In genomic region chr10:99781734-99782429, GRCh38 we compare ENCODE assay signal across 16 cellular contexts.
"Had no signal": no experiment of that assay in that cellular context is flagged by ENCODE, and none has a peak within 500 bp of the region (broad histone marks: within the 10 kb centered on the region; RNA-seq: fewer than 3 reads in every experiment).

No MANE protein-coding gene starts in this region.

- H3K9me3 Mint-ChIP-seq: activated naive CD8-positive, alpha-beta T cell treated with anti-CD3 and anti-CD28 coated beads for 36 hours; activated T-helper 1 cell treated with anti-CD3 and anti-CD28 coated beads, Interleukin-12 subunit alpha, Interleukin-12 subunit beta, Interleukin-2, Interleukin-4 antibody, amounts not matched to agents 30 ng/mL and 10 ng/mL and 1 ng/mL, durations not matched to agents 14 hours and 24 hours and 36 hours; effector memory CD8-positive, alpha-beta T cell had no signal

- H3K9me3 ChIP-seq: mucosa of descending colon, neutrophil had no signal

- H3K4me3 Mint-ChIP-seq: activated B cell treated with CpG ODN at 0.5 μM for 24 hours; activated naive CD8-positive, alpha-beta T cell treated with anti-CD3 and anti-CD28 coated beads for 36 hours; activated T-helper 1 cell treated with anti-CD3 and anti-CD28 coated beads, Interleukin-12 subunit alpha, Interleukin-12 subunit beta, Interleukin-2, Interleukin-4 antibody, amounts not matched to agents 30 ng/mL and 10 ng/mL and 1 ng/mL, durations not matched to agents 14 hours and 24 hours and 36 hours; effector memory CD8-positive, alpha-beta T cell; naive thymus-derived CD4-positive, alpha-beta T cell had no signal

- H2AFZ ChIP-seq: parathyroid adenoma had no signal

- H3K36me3 ChIP-seq: neutrophil had no signal

- H3K4me3 ChIP-seq: mucosa of descending colon, tibial nerve had no signal

- H3K27me3 ChIP-seq: neutrophil, tibial nerve had no signal

- H3K27ac Mint-ChIP-seq: activated B cell treated with CpG ODN at 0.5 μM for 24 hours; activated naive CD8-positive, alpha-beta T cell treated with anti-CD3 and anti-CD28 coated beads for 36 hours; activated T-helper 1 cell treated with anti-CD3 and anti-CD28 coated beads, Interleukin-12 subunit alpha, Interleukin-12 subunit beta, Interleukin-2, Interleukin-4 antibody, amounts not matched to agents 30 ng/mL and 10 ng/mL and 1 ng/mL, durations not matched to agents 14 hours and 24 hours and 36 hours; effector memory CD8-positive, alpha-beta T cell had no signal

- ATAC-seq: effector memory CD8-positive, alpha-beta T cell; naive thymus-derived CD4-positive, alpha-beta T cell had no signal

- H3K27me3 Mint-ChIP-seq: activated B cell treated with CpG ODN at 0.5 μM for 24 hours; activated naive CD8-positive, alpha-beta T cell treated with anti-CD3 and anti-CD28 coated beads for 36 hours had no signal

- DNase-seq: activated B cell treated with CpG ODN at 0.5 μM for 24 hours; activated CD4-positive, alpha-beta T cell treated with anti-CD3 and anti-CD28 coated beads for 48 hours; activated naive CD8-positive, alpha-beta T cell treated with anti-CD3 and anti-CD28 coated beads for 36 hours; aorta; effector memory CD8-positive, alpha-beta T cell; erythroblast; islet precursor cell; mucosa of descending colon; naive thymus-derived CD4-positive, alpha-beta T cell; stimulated activated CD4-positive, alpha-beta T cell treated with anti-CD3 and anti-CD28 coated beads, Interleukin-4, amount 100 ng/mL, for 1 hour; stimulated activated naive CD4-positive, alpha-beta T cell; T-helper 2 cell had no signal

- H3K79me2 ChIP-seq: parathyroid adenoma had no signal

- H3K4me1 ChIP-seq: parathyroid adenoma had no signal

- H3K27ac ChIP-seq: neutrophil, parathyroid adenoma had no signal

- H3K9ac ChIP-seq: parathyroid adenoma had no signal
